Comparison of ENCODE assay signal across 20 cellular contexts in genomic region chr17:50605434-50605833, GRCh38. TPM values are rescaled to one million over a fixed set of nuclear protein-coding genes. Genes with fewer than 3 reads are reported as not detected.
"Had no signal": no experiment of that assay in that cellular context is flagged by ENCODE, and none has a peak within 500 bp of the region (broad histone marks: within the 10 kb centered on the region; RNA-seq: fewer than 3 reads in every experiment).

No MANE protein-coding gene starts in this region.

- H3K27ac ChIP-seq: adrenal gland, neutrophil, pancreas, psoas muscle, right atrium auricular region, upper lobe of left lung, WERI-Rb-1 had no signal

- H3K4me1 ChIP-seq: pancreas, psoas muscle had no signal

- FAIRE-seq: bronchial epithelial cell, endometrium, pancreas had no signal

- H3K27me3 ChIP-seq: adrenal gland, pancreas, right atrium auricular region, upper lobe of left lung had no signal

- DNase-seq: activated CD4-positive, alpha-beta T cell treated with anti-CD3 and anti-CD28 coated beads for 1 hour; activated T-cell treated with anti-CD3 and anti-CD28 coated beads, Interleukin-2, amount 50 U/mL, for 1 hour; adrenal gland; cortex of kidney; erythroblast; heart right ventricle; naive thymus-derived CD8-positive, alpha-beta T cell; pancreas; psoas muscle; stimulated activated CD4-positive, alpha-beta T cell treated with anti-CD3 and anti-CD28 coated beads, Interleukin-4, amount 100 ng/mL, for 4 hours; stimulated activated naive CD8-positive, alpha-beta T cell treated with anti-CD3 and anti-CD28 coated beads, Interleukin-15, Interleukin-2, amounts not matched to agents 100 U/mL and 50 U/mL, for 24 hours; T-cell; upper lobe of left lung; WERI-Rb-1 had no signal

- H3K36me3 ChIP-seq: adrenal gland, heart right ventricle, neutrophil, pancreas, right atrium auricular region, upper lobe of left lung had no signal

- H3K9me3 ChIP-seq: adrenal gland, heart right ventricle, neutrophil, pancreas, psoas muscle, right atrium auricular region, upper lobe of left lung had no signal

- H3K4me3 ChIP-seq: adrenal gland, lung, pancreas, psoas muscle, right atrium auricular region, upper lobe of left lung had no signal

RNA-seq across cellular contexts. Expression of gene ABCC3, which starts 29.2 kb away (rescaled TPM):
- polyA plus RNA-seq: naive thymus-derived CD8-positive, alpha-beta T cell had no signal

RNA-seq across cellular contexts. Expression of gene CACNA1G, which starts 44.9 kb away (rescaled TPM):
- total RNA-seq: bronchial epithelial cell, kidney epithelial cell, T-cell had no signal
- polyA plus RNA-seq: naive thymus-derived CD8-positive, alpha-beta T cell had no signal
